Comparison of ENCODE assay signal across 14 cellular contexts in genomic region chr4:77827343-77827742, GRCh38. TPM values are rescaled to one million over a fixed set of nuclear protein-coding genes. Genes with fewer than 3 reads are reported as not detected.
DNase-seq lines count a peak whose midpoint lies in the region; ATAC-seq and TF ChIP-seq lines count a peak whose summit lies in the region.
"Had no signal": no experiment of that assay in that cellular context is flagged by ENCODE, and none has a peak within 500 bp of the region (broad histone marks: within the 10 kb centered on the region; RNA-seq: fewer than 3 reads in every experiment).

No MANE protein-coding gene starts in this region.

- peaks cover 5% of the 10 kb centered on the region for H3K36me3 Mint-ChIP-seq in activated naive CD8-positive, alpha-beta T cell treated with anti-CD3 and anti-CD28 coated beads, Interleukin-2, amount 10 ng/mL, durations not matched to agents 7 days and 5 days
- no peaks in the 10 kb centered on the region for H3K36me3 Mint-ChIP-seq in nephron progenitor cell (ENCODE audit: low read depth)

- H3K27ac Mint-ChIP-seq in activated naive CD8-positive, alpha-beta T cell treated with anti-CD3 and anti-CD28 coated beads, Interleukin-2, amount 10 ng/mL, durations not matched to agents 7 days and 5 days, result peak overlapping the region; percentile 79
- H3K27ac Mint-ChIP-seq in nephron progenitor cell, result no peak overlapping the region

- H3K27ac ChIP-seq in DOHH2 (ENCODE audit: low read depth, low read length), result peak overlapping the region; percentile 74
- H3K27ac ChIP-seq: C4-2B had no signal

- H3K79me2 ChIP-seq in DOHH2 (ENCODE audit: control insufficient read depth, low read length), result no peaks in the 10 kb centered on the region

- H3K27me3 ChIP-seq in DOHH2 (ENCODE audit: control insufficient read depth, low read length), result no peaks in the 10 kb centered on the region
- H3K27me3 ChIP-seq: transverse colon had no signal

- peaks cover 25% of the 10 kb centered on the region for H3K4me1 Mint-ChIP-seq in activated naive CD8-positive, alpha-beta T cell treated with anti-CD3 and anti-CD28 coated beads, Interleukin-2, amount 10 ng/mL, durations not matched to agents 7 days and 5 days
- peaks cover 5% of the 10 kb centered on the region for H3K4me1 Mint-ChIP-seq in nephron progenitor cell

- no peaks in the 10 kb centered on the region for H3K27me3 Mint-ChIP-seq in activated naive CD8-positive, alpha-beta T cell treated with anti-CD3 and anti-CD28 coated beads, Interleukin-2, amount 10 ng/mL, durations not matched to agents 7 days and 5 days
- H3K27me3 Mint-ChIP-seq in nephron progenitor cell (ENCODE audit: low read depth, poor library complexity), result peaks cover 41% of the 10 kb centered on the region

- H3K9me2 ChIP-seq in DOHH2 (replicated peaks; ENCODE audit: control insufficient read depth, low read length), result no peaks in the 10 kb centered on the region

- H3K4me1 ChIP-seq in DOHH2 (ENCODE audit: control insufficient read depth, low read length), result peaks cover 36% of the 10 kb centered on the region
- H3K4me1 ChIP-seq: transverse colon had no signal

- DNase-seq in activated naive CD8-positive, alpha-beta T cell treated with anti-CD3 and anti-CD28 coated beads, Interleukin-2, amount 10 ng/mL, durations not matched to agents 7 days and 5 days, result no peak
- no peak for DNase-seq in nephron progenitor cell
- DNase-seq in foreskin fibroblast, result no peak
- DNase-seq in HUDEP-2 (lab: John Stamatoyannopoulos, UW; ENCODE audit: unreplicated experiment in 76 of 76), result no peak
- DNase-seq: islet precursor cell; MV-4-11; occipital lobe; stimulated activated CD4-positive, alpha-beta T cell treated with anti-CD3 and anti-CD28 coated beads, Interleukin-4, amount 100 ng/mL, for 4 hours; transverse colon had no signal

- peak overlapping the region; percentile 65 for H3K4me2 ChIP-seq in DOHH2 (ENCODE audit: low read length)

- no peaks in the 10 kb centered on the region for H3K9me3 Mint-ChIP-seq in activated naive CD8-positive, alpha-beta T cell treated with anti-CD3 and anti-CD28 coated beads, Interleukin-2, amount 10 ng/mL, durations not matched to agents 7 days and 5 days
- H3K9me3 Mint-ChIP-seq in nephron progenitor cell, result no peaks in the 10 kb centered on the region

- peak overlapping the region; percentile 52 for H3K4me3 Mint-ChIP-seq in activated naive CD8-positive, alpha-beta T cell treated with anti-CD3 and anti-CD28 coated beads, Interleukin-2, amount 10 ng/mL, durations not matched to agents 7 days and 5 days
- no peak overlapping the region for H3K4me3 Mint-ChIP-seq in nephron progenitor cell

- ATAC-seq in GM19351 (IDR thresholded peaks at IDR 0.05; ENCODE audit: unreplicated experiment) (peak; percentile 72), HG03175 (IDR thresholded peaks at IDR 0.05; ENCODE audit: unreplicated experiment) (peak; percentile 70), HG03469 (IDR thresholded peaks at IDR 0.05; ENCODE audit: unreplicated experiment) (no peak)
- peak; percentile 85 for ATAC-seq in activated naive CD8-positive, alpha-beta T cell treated with anti-CD3 and anti-CD28 coated beads, Interleukin-2, amount 10 ng/mL, durations not matched to agents 7 days and 5 days (ENCODE audit: low read depth)

- H3K36me3 ChIP-seq in DOHH2 (ENCODE audit: control insufficient read depth, low read length), result no peaks in the 10 kb centered on the region
- H3K36me3 ChIP-seq: transverse colon had no signal

- TF ChIP-seq CTCF in DOHH2 (IDR thresholded peaks at IDR 0.05; ENCODE audit: low read depth, low read length, poor library complexity, severe bottlenecking) (no peak), nephron progenitor cell (IDR thresholded peaks at IDR 0.05) (no peak), foreskin fibroblast (IDR thresholded peaks at IDR 0.05; ENCODE audit: low read depth, low read length) (no peak)

- H3F3A ChIP-seq in DOHH2 (ENCODE audit: control insufficient read depth, insufficient read depth), result peaks cover 10% of the 10 kb centered on the region

- POLR2A ChIA-PET in activated naive CD8-positive, alpha-beta T cell treated with anti-CD3 and anti-CD28 coated beads, Interleukin-2, amount 10 ng/mL, durations not matched to agents 7 days and 5 days (lab: Charles Lee), result interaction anchor here (0.7 to 3.7 kb wide), 5 partner anchors 9 to 35 kb away, joined by 3 to 14 read pairs (median 9); partner anchors contain the start of genes CNOT6L and MRPL1

- no peaks in the 10 kb centered on the region for H3K9me3 ChIP-seq in DOHH2 (ENCODE audit: control insufficient read depth, insufficient read depth, low read length)
- H3K9me3 ChIP-seq: transverse colon had no signal

- peak overlapping the region; percentile 47 for H3K4me3 ChIP-seq in DOHH2 (ENCODE audit: low read length)
- no peak overlapping the region for H3K4me3 ChIP-seq in foreskin fibroblast (ENCODE audit: low read depth in 1 of 2, low read length in 2 of 2)
- H3K4me3 ChIP-seq: transverse colon had no signal

- no peaks in the 10 kb centered on the region for H4K20me1 ChIP-seq in DOHH2 (ENCODE audit: control insufficient read depth, insufficient read depth, low read depth, low read length)

RNA-seq across cellular contexts. Expression of gene CNOT6L, which starts 8.2 kb away (rescaled TPM):
- total RNA-seq in activated naive CD8-positive, alpha-beta T cell treated with anti-CD3 and anti-CD28 coated beads, Interleukin-2, amount 10 ng/mL, durations not matched to agents 7 days and 5 days, result 100 to 1,000 TPM; 160 to 164 TPM

RNA-seq across cellular contexts. Expression of gene MRPL1, which starts 35.3 kb away (rescaled TPM):
- 10 to 100 TPM; 21.4 to 29.6 TPM for total RNA-seq in activated naive CD8-positive, alpha-beta T cell treated with anti-CD3 and anti-CD28 coated beads, Interleukin-2, amount 10 ng/mL, durations not matched to agents 7 days and 5 days
